In genomic region chr1:214337536-214337935, GRCh38 we compare ENCODE assay signal across 14 cellular contexts. TPM values are rescaled to one million over a fixed set of nuclear protein-coding genes. Genes with fewer than 3 reads are reported as not detected.
DNase-seq lines count a peak whose midpoint lies in the region; ATAC-seq, FAIRE-seq and TF ChIP-seq lines count a peak whose summit lies in the region.
"Had no signal": no experiment of that assay in that cellular context is flagged by ENCODE, and none has a peak within 500 bp of the region (broad histone marks: within the 10 kb centered on the region; RNA-seq: fewer than 3 reads in every experiment).

No MANE protein-coding gene starts in this region.

- no peak overlapping the region for H3K9ac ChIP-seq in IMR-90 (ENCODE audit: low read depth, low read length)
- no peak overlapping the region for H3K9ac ChIP-seq in keratinocyte (ENCODE audit: control insufficient read depth, extremely low read depth, insufficient read depth, low read length)
- peak overlapping the region; percentile 34 to 55 for H3K9ac ChIP-seq in stomach smooth muscle (ENCODE audit: low read length in 2 of 2)
- no peak overlapping the region for H3K9ac ChIP-seq in MM.1S (ENCODE audit: low read length)

- POLR2A ChIA-PET in IMR-90 (lab: Charles Lee; ENCODE audit: unreplicated experiment): no interaction called here

- peak; percentile 26 for FAIRE-seq in keratinocyte (lab: Jason Lieb, UNC)
- FAIRE-seq in H54 (lab: Jason Lieb, UNC): no peak
- FAIRE-seq: GM18507 had no signal

- no peaks in the 10 kb centered on the region for H3K9me3 ChIP-seq in IMR-90 (ENCODE audit: control insufficient read depth, insufficient read depth, low read length)
- H3K9me3 ChIP-seq in keratinocyte (ENCODE audit: control insufficient read depth, low read depth, low read length): no peaks in the 10 kb centered on the region
- no peaks in the 10 kb centered on the region for H3K9me3 ChIP-seq in stomach smooth muscle (ENCODE audit: control insufficient read depth in 2 of 2, low read length in 2 of 2)
- no peaks in the 10 kb centered on the region for H3K9me3 ChIP-seq in MM.1S (replicated peaks; ENCODE audit: insufficient read depth, low read length)

- peaks cover 0 to 29% of the 10 kb centered on the region in 2 experiments; a peak in 2 of 4 replicates for H3K79me1 ChIP-seq in IMR-90 (ENCODE audit: low read depth in 1 of 2, low read length in 2 of 2)

- H3K18ac ChIP-seq in IMR-90 (ENCODE audit: low read depth, low read length): no peak overlapping the region

- intact Hi-C loops in IMR-90 (cut with micrococcal nuclease): loop anchor here (10.0 kb wide), 2 partner anchors 217 to 807 kb away; partner anchors contain the start of gene PTPN14

- peak overlapping the region; percentile 81 for H3K14ac ChIP-seq in IMR-90 (replicated peaks; ENCODE audit: low read depth, low read length)

- H3K79me2 ChIP-seq in keratinocyte (ENCODE audit: control insufficient read depth, insufficient read depth, low read length) (no peaks in the 10 kb centered on the region), MM.1S (ENCODE audit: low read length) (no peaks in the 10 kb centered on the region)

- H3K56ac ChIP-seq in IMR-90 (ENCODE audit: extremely low read depth, insufficient read depth, low read length): no peak overlapping the region

- H3K36me3 ChIP-seq in IMR-90 (ENCODE audit: control insufficient read depth, insufficient read depth, low read length): peaks cover 8% of the 10 kb centered on the region
- H3K36me3 ChIP-seq in keratinocyte (ENCODE audit: control insufficient read depth in 2 of 2, extremely low read depth in 1 of 2, insufficient read depth in 2 of 2, low read length in 2 of 2): peaks cover 3 to 9% of the 10 kb centered on the region in 2 experiments
- no peaks in the 10 kb centered on the region for H3K36me3 ChIP-seq in stomach smooth muscle (ENCODE audit: control insufficient read depth in 2 of 2, insufficient read depth in 2 of 2, low read length in 2 of 2)
- no peaks in the 10 kb centered on the region for H3K36me3 ChIP-seq in MM.1S (replicated peaks; ENCODE audit: insufficient read depth, low read length)

- WGBS in IMR-90 (ENCODE audit: extremely low coverage in 2 of 2, insufficient read length in 1 of 2), 2 experiments: no CpG with 5 or more reads among the region's 6 CpGs

- no peak overlapping the region for H2AFZ ChIP-seq in IMR-90 (replicated peaks; ENCODE audit: low read length, poor library complexity)
- H2AFZ ChIP-seq in keratinocyte (ENCODE audit: control insufficient read depth, low read length): no peak overlapping the region
- no peak overlapping the region for H2AFZ ChIP-seq in MM.1S (ENCODE audit: low read length)

- CTCF ChIA-PET in IMR-90 (lab: Yijun Ruan, JAX): no interaction called here

- H3K4me3 ChIP-seq in IMR-90 (ENCODE audit: insufficient read depth, low read depth, low read length) (no peak overlapping the region), keratinocyte (ENCODE audit: control insufficient read depth in 2 of 3, extremely low read depth in 1 of 3, insufficient read depth in 2 of 3, low read depth in 1 of 3, low read length in 3 of 3) (no peak overlapping the region), stomach smooth muscle (ENCODE audit: low read length in 2 of 2) (peak overlapping the region; percentile 52 to 54), MM.1S (ENCODE audit: low read length) (no peak overlapping the region)

- H3K4me1 ChIP-seq in IMR-90 (ENCODE audit: control insufficient read depth, insufficient read depth, low read length): peaks cover 13% of the 10 kb centered on the region
- peaks cover 3% of the 10 kb centered on the region for H3K4me1 ChIP-seq in keratinocyte (ENCODE audit: control insufficient read depth, extremely low read depth, insufficient read depth, low read length)
- peaks cover 21% of the 10 kb centered on the region for H3K4me1 ChIP-seq in stomach smooth muscle (ENCODE audit: control insufficient read depth, insufficient read depth, low read length)
- peaks cover 9% of the 10 kb centered on the region for H3K4me1 ChIP-seq in MM.1S (ENCODE audit: low read length)

- H3K27me3 ChIP-seq in IMR-90 (ENCODE audit: control insufficient read depth, insufficient read depth, low read length) (no peaks in the 10 kb centered on the region), keratinocyte (ENCODE audit: control insufficient read depth, extremely low read depth, insufficient read depth, low read length) (no peaks in the 10 kb centered on the region), stomach smooth muscle (ENCODE audit: control insufficient read depth in 1 of 2, insufficient read depth in 2 of 2, low read length in 2 of 2) (no peaks in the 10 kb centered on the region), MM.1S (replicated peaks; ENCODE audit: insufficient read depth, low read length) (no peaks in the 10 kb centered on the region)

- peak; percentile 16 for ATAC-seq in IMR-90 (ENCODE audit: low read depth)
- ATAC-seq: activated T-helper 17 cell treated with anti-CD3 and anti-CD28 coated beads, Interleukin-2, amount 50 U/mL, for 72 hours had no signal

- no peak; the same call in 1 of the 2 replicates for TF ChIP-seq POLR2A in IMR-90 (IDR thresholded peaks at IDR 0.05; ENCODE audit: low read depth, low read length)
- TF ChIP-seq POLR2A in H54 (IDR thresholded peaks at IDR 0.05; ENCODE audit: low read depth, low read length): no peak

- no peak overlapping the region for H4K5ac ChIP-seq in IMR-90 (ENCODE audit: low read depth, low read length)

- no peak overlapping the region for H2AK9ac ChIP-seq in IMR-90 (replicated peaks; ENCODE audit: low read depth, low read length, poor library complexity)

- no peak overlapping the region for H4K8ac ChIP-seq in IMR-90 (ENCODE audit: low read depth in 2 of 2, low read length in 2 of 2)

- no peaks in the 10 kb centered on the region for H3F3A ChIP-seq in MM.1S (ENCODE audit: insufficient read depth, low read length)

- peak overlapping the region; percentile 17 for H2BK5ac ChIP-seq in IMR-90 (ENCODE audit: low read depth, low read length, poor library complexity, severe bottlenecking)

- H3K9me1 ChIP-seq in IMR-90 (ENCODE audit: insufficient read depth, low read length) (peaks cover 12% of the 10 kb centered on the region), keratinocyte (ENCODE audit: control insufficient read depth, extremely low read depth, insufficient read depth, low read length) (no peaks in the 10 kb centered on the region)

- no peak overlapping the region; the same call in 1 of the 2 replicates for H4K91ac ChIP-seq in IMR-90 (ENCODE audit: insufficient read depth, low read depth, low read length)

- peak overlapping the region; percentile 61; the same call in 1 of the 2 replicates for H2AK5ac ChIP-seq in IMR-90 (ENCODE audit: low read depth, low read length)

- H3K4me2 ChIP-seq in IMR-90 (ENCODE audit: low read depth, low read length) (no peak overlapping the region; the same call in 1 of the 2 replicates), keratinocyte (ENCODE audit: control insufficient read depth, extremely low read depth, insufficient read depth, low read depth, low read length) (no peak overlapping the region), MM.1S (ENCODE audit: low read depth, low read length) (no peak overlapping the region)

- in situ Hi-C loops in IMR-90 (cut with MboI; ENCODE audit: low sequenced_read_pairs): no loop called here

- TF ChIP-seq RAD21 in IMR-90 (IDR thresholded peaks at IDR 0.05; ENCODE audit: low read length): no peak

- dilution Hi-C loops in IMR-90 (cut with HindIII; ENCODE audit: low sequenced_read_pairs, unreplicated experiment): no loop called here
- dilution Hi-C loops in keratinocyte (cut with MboI; ENCODE audit: extremely low pct_ligation_motif_present, low sequenced_read_pairs): no loop called here

- peak overlapping the region; percentile 10; the same call in 1 of the 2 replicates for H2BK20ac ChIP-seq in IMR-90 (ENCODE audit: low read depth, low read length)

- no peak overlapping the region for H3K23ac ChIP-seq in IMR-90 (ENCODE audit: low read depth, low read length)

- peak overlapping the region; percentile 69 for H3K4ac ChIP-seq in IMR-90 (ENCODE audit: low read depth, low read length)

- TF ChIP-seq CTCF in IMR-90 (conservative IDR thresholded peaks at IDR 0.05; ENCODE audit: low read depth, low read length): no peak
- TF ChIP-seq CTCF in keratinocyte (optimal IDR thresholded peaks at IDR 0.05 in 1 of 3, IDR thresholded peaks at IDR 0.05 in 1 of 3, conservative IDR thresholded peaks at IDR 0.05 in 1 of 3; ENCODE audit: extremely low read depth in 1 of 3, insufficient read depth in 2 of 3, low read length in 3 of 3): no peak
- TF ChIP-seq CTCF in MM.1S (IDR thresholded peaks at IDR 0.05; ENCODE audit: low read length): no peak

- DNase-seq in IMR-90 (peak; percentile 60), dermis microvascular lymphatic vessel endothelial cell (ENCODE audit: low read depth in 2 of 2) (peak; percentile 68 to 72), keratinocyte (ENCODE audit: low read depth, low spot score) (no peak), NCI-H446 (lab: John Stamatoyannopoulos, UW) (no peak), MM.1S (no peak), H54 (ENCODE audit: insufficient read length, low spot score) (no peak), SHP77 treated with DMSO at 0.1 percent for 48 hours (lab: John Stamatoyannopoulos, UW) (no peak)
- DNase-seq: activated CD4-positive, CD25-positive, alpha-beta regulatory T cell treated with anti-CD3 and anti-CD28 coated beads, Interleukin-2, amount 50 U/mL, for 72 hours; cortex of kidney; DMS 273 treated with DMSO at 0.1 percent for 48 hours; NCI-H2171 had no signal

- no peak overlapping the region for H3K27ac ChIP-seq in IMR-90 (ENCODE audit: insufficient read depth, low read length)
- H3K27ac ChIP-seq in keratinocyte (ENCODE audit: control insufficient read depth, insufficient read depth, low read length): no peak overlapping the region
- H3K27ac ChIP-seq in stomach smooth muscle (ENCODE audit: low read length): peak overlapping the region; percentile 80
- no peak overlapping the region for H3K27ac ChIP-seq in MM.1S (ENCODE audit: low read length)

- no peaks in the 10 kb centered on the region for H3K9me2 ChIP-seq in MM.1S (replicated peaks; ENCODE audit: insufficient read depth, low read length)

- no peak overlapping the region for H2BK120ac ChIP-seq in IMR-90 (ENCODE audit: low read depth, low read length)

- no TSS peak for BruUV-seq in IMR-90 (replicated peaks; lab: Mats Ljungman, UMichigan)

- H4K20me1 ChIP-seq in IMR-90 (ENCODE audit: insufficient read depth, low read length) (no peaks in the 10 kb centered on the region; the same call in 1 of the 2 replicates), keratinocyte (ENCODE audit: control insufficient read depth, extremely low read depth, insufficient read depth, low read length) (no peaks in the 10 kb centered on the region), MM.1S (ENCODE audit: insufficient read depth, low read length) (no peaks in the 10 kb centered on the region)

- 0 out of 3 replicates have a peak overlapping the region, but pooled peaks have one; percentile 13 for H2BK15ac ChIP-seq in IMR-90 (ENCODE audit: low read depth, low read length)

RNA-seq across cellular contexts. Expression of gene SMYD2, which starts 56.6 kb away (rescaled TPM):
- total RNA-seq in IMR-90 (2012; rRNA removed) (45.8 and 61.7 TPM in 2 replicates), dermis microvascular lymphatic vessel endothelial cell (193 and 220 TPM in 2 replicates)
- polyA plus RNA-seq in IMR-90 (2012; rRNA removed) (27.6 and 32.7 TPM in 2 replicates), keratinocyte (55.1 to 75.5 TPM (median 64.5 TPM) in 3 replicates)
- 9.0 and 13.6 TPM in 2 replicates for polyA plus RNA-seq in IMR-90 (2012; cell fraction: cytosol; rRNA removed)
- 10.1 and 41.2 TPM in 2 replicates for polyA plus RNA-seq in IMR-90 (2012; cell fraction: nucleus; rRNA removed; ENCODE audit: low replicate concordance)
- 19.1 TPM for polyA plus RNA-seq in keratinocyte (2011; ENCODE audit: low read depth)
- 47.8 and 74.6 TPM in 2 replicates for polyA plus RNA-seq in keratinocyte (2011; cell fraction: cytosol; rRNA removed)
- 50.3 and 54.7 TPM in 2 replicates for polyA plus RNA-seq in keratinocyte (2011; cell fraction: nucleus; rRNA removed)
- polyA plus RNA-seq in keratinocyte (2012; ENCODE audit: low replicate concordance): 22.4 and 45.0 TPM in 2 replicates
- polyA minus RNA-seq in keratinocyte: 17.8 to 40.4 TPM (median 31.0 TPM) in 3 replicates
- polyA minus RNA-seq in keratinocyte (2011; cell fraction: cytosol; rRNA and poly(A)+ RNA removed): 32.2 TPM
- 12.9 and 23.3 TPM in 2 replicates for polyA minus RNA-seq in keratinocyte (2011; cell fraction: nucleus; rRNA and poly(A)+ RNA removed)

Comparison
In these comparisons a context has a peak if more than half of its experiments do, and no peak if none do; other contexts are left out.
1. DNase-seq: peak in IMR-90 (single experiment) and dermis microvascular lymphatic vessel endothelial cell (2 of 2); none in keratinocyte (single experiment), NCI-H446 (0 of 2), MM.1S (single experiment), H54 (single experiment) and SHP77 treated with DMSO at 0.1 percent for 48 hours (single experiment).
2. H3K4me3 ChIP-seq: peak in stomach smooth muscle (2 of 2); none in IMR-90 (single experiment), keratinocyte (0 of 3) and MM.1S (single experiment).
3. H3K9ac ChIP-seq: peak in stomach smooth muscle (2 of 2); none in IMR-90 (single experiment), keratinocyte (single experiment) and MM.1S (single experiment).